In the genomic region with DNA sequence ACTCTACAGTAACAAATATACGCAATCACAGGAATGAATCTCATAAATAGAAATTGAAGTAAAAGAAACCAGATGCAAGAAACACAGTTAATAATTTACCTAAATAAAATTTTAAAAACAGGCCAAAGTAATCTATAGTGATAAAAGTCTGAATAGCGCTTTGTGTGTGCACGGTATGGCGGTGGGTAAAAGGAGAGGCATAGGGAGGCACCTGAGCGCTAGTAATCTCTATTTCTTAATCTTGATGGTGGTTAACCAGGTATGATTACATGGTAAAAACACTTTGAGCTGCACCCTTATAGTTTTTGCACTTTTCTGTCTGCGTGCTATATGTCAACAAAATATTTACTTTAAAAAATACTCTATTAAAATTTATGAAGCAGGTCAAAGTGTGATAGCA, we compare ENCODE assay signal across 11 cellular contexts.
"Had no signal": no experiment of that assay in that cellular context is flagged by ENCODE, and none has a peak within 500 bp of the region (broad histone marks: within the 10 kb centered on the region; RNA-seq: fewer than 3 reads in every experiment).

No MANE protein-coding gene starts in this region.

- DNase-seq: GM23248, GOT3, H7, H9, HCEC 1CT, HFFc6 had no signal

- H3K9me3 ChIP-seq: HAP-1 had no signal

- FAIRE-seq: H1, H54 had no signal

- H3K4me3 Mint-ChIP-seq: GM23338, H9, HFFc6 had no signal

- H3K9me3 Mint-ChIP-seq: GM23338, H9 had no signal

- ATAC-seq: GM23338, HCT116 had no signal

- H3K4me1 ChIP-seq: HAP-1 had no signal

- H3K36me3 ChIP-seq: HAP-1 had no signal

- H3K27ac Mint-ChIP-seq: GM23338, H9, HFFc6 had no signal

- H3K27ac ChIP-seq: GM23248 had no signal

- H3K4me3 ChIP-seq: GM23248, GM23338, HAP-1 had no signal
